Comparison of ENCODE assay signal across 12 cellular contexts in genomic region chr7:121960678-121961461, GRCh38.
DNase-seq lines count a peak whose midpoint lies in the region; ATAC-seq, FAIRE-seq and TF ChIP-seq lines count a peak whose summit lies in the region.
"Had no signal": no experiment of that assay in that cellular context is flagged by ENCODE, and none has a peak within 500 bp of the region (broad histone marks: within the 10 kb centered on the region; RNA-seq: fewer than 3 reads in every experiment).

No MANE protein-coding gene starts in this region.

- CTCF ChIA-PET in activated naive CD4-positive, alpha-beta T cell treated with anti-CD3 and anti-CD28 coated beads, Interleukin-2, amount 10 ng/mL, durations not matched to agents 7 days and 5 days (lab: Charles Lee) = no interaction called here

- H3K9me3 Mint-ChIP-seq in activated naive CD4-positive, alpha-beta T cell treated with anti-CD3 and anti-CD28 coated beads, Interleukin-2, amount 10 ng/mL, durations not matched to agents 7 days and 5 days = peaks cover 4% of the 10 kb centered on the region

- H3K9me3 ChIP-seq in pancreas = no peaks in the 10 kb centered on the region
- H3K9me3 ChIP-seq: neutrophil had no signal

- H3K4me3 Mint-ChIP-seq in activated naive CD4-positive, alpha-beta T cell treated with anti-CD3 and anti-CD28 coated beads, Interleukin-2, amount 10 ng/mL, durations not matched to agents 7 days and 5 days = no peak overlapping the region

- no peak overlapping the region for H3K27ac ChIP-seq in pancreas
- H3K27ac ChIP-seq: neutrophil had no signal

- DNase-seq in AG10803 (ENCODE audit: low read depth) = peak; percentile 83
- DNase-seq in HTR-8/SVneo (ENCODE audit: insufficient read length, low spot score) = peak; percentile 21
- DNase-seq in astrocyte of the hippocampus (ENCODE audit: low read depth, low spot score) = peak; percentile 64
- DNase-seq in kidney glomerular epithelial cell (lab: John Stamatoyannopoulos, UW) = peak; percentile 40
- no peak for DNase-seq in pancreas
- no peak for DNase-seq in activated CD4-positive, alpha-beta T cell treated with anti-CD3 and anti-CD28 coated beads, Interleukin-2, amount 50 U/mL, for 1 hour
- no peak for DNase-seq in activated naive CD4-positive, alpha-beta T cell treated with anti-CD3 and anti-CD28 coated beads, Interleukin-2, amount 10 ng/mL, durations not matched to agents 7 days and 5 days
- no peak for DNase-seq in NCI-H1048 (lab: John Stamatoyannopoulos, UW)
- DNase-seq: DMS79 treated with DMSO at 0.1 percent for 48 hours, NCI-H187 treated with DMSO at 0.1 percent for 48 hours had no signal

- intact Hi-C loops in pancreas (cut with DNase I) = no loop called here

- no peaks in the 10 kb centered on the region for H3K4me1 ChIP-seq in pancreas

- no peaks in the 10 kb centered on the region for H3K4me1 Mint-ChIP-seq in activated naive CD4-positive, alpha-beta T cell treated with anti-CD3 and anti-CD28 coated beads, Interleukin-2, amount 10 ng/mL, durations not matched to agents 7 days and 5 days

- no peak for FAIRE-seq in HTR-8/SVneo (lab: Jason Lieb, UNC)
- no peak for FAIRE-seq in pancreas (lab: Jason Lieb, UNC)

- no peak for ATAC-seq in pancreas
- ATAC-seq: activated naive CD4-positive, alpha-beta T cell treated with anti-CD3 and anti-CD28 coated beads, Interleukin-2, amount 50 U/mL, for 72 hours had no signal

- 56 to 59% methylated on average over 5 of the region's 5 CpGs for WGBS in pancreas, 2 donors

- H3K27me3 Mint-ChIP-seq in activated naive CD4-positive, alpha-beta T cell treated with anti-CD3 and anti-CD28 coated beads, Interleukin-2, amount 10 ng/mL, durations not matched to agents 7 days and 5 days = no peaks in the 10 kb centered on the region

- no peak overlapping the region for H3K27ac Mint-ChIP-seq in activated naive CD4-positive, alpha-beta T cell treated with anti-CD3 and anti-CD28 coated beads, Interleukin-2, amount 10 ng/mL, durations not matched to agents 7 days and 5 days
- H3K27ac Mint-ChIP-seq: activated naive CD4-positive, alpha-beta T cell treated with anti-CD3 and anti-CD28 coated beads, Interleukin-2, amount 50 U/mL, for 72 hours had no signal

- H3K4me3 ChIP-seq in AG10803 (ENCODE audit: low read length) (peak overlapping the region; percentile 10; the same call in 1 of the 2 replicates), pancreas (no peak overlapping the region)

- no peaks in the 10 kb centered on the region for H3K27me3 ChIP-seq in pancreas
- H3K27me3 ChIP-seq: neutrophil had no signal

- TF ChIP-seq CTCF in AG10803 (conservative IDR thresholded peaks at IDR 0.05; ENCODE audit: low read length) (no peak), pancreas (IDR thresholded peaks at IDR 0.05) (no peak)

- H3K36me3 ChIP-seq in pancreas = no peaks in the 10 kb centered on the region
- H3K36me3 ChIP-seq: neutrophil had no signal

- no peaks in the 10 kb centered on the region for H3K36me3 Mint-ChIP-seq in activated naive CD4-positive, alpha-beta T cell treated with anti-CD3 and anti-CD28 coated beads, Interleukin-2, amount 10 ng/mL, durations not matched to agents 7 days and 5 days
- H3K36me3 Mint-ChIP-seq: activated naive CD4-positive, alpha-beta T cell treated with anti-CD3 and anti-CD28 coated beads, Interleukin-2, amount 50 U/mL, for 72 hours had no signal

Comparison
In these comparisons a context has a peak if more than half of its experiments do, and no peak if none do; other contexts are left out.
1. DNase-seq: peak in AG10803 (single experiment), HTR-8/SVneo (single experiment), astrocyte of the hippocampus (single experiment) and kidney glomerular epithelial cell (single experiment); none in pancreas (0 of 6), activated CD4-positive, alpha-beta T cell treated with anti-CD3 and anti-CD28 coated beads, Interleukin-2, amount 50 U/mL, for 1 hour (single experiment), activated naive CD4-positive, alpha-beta T cell treated with anti-CD3 and anti-CD28 coated beads, Interleukin-2, amount 10 ng/mL, durations not matched to agents 7 days and 5 days (single experiment) and NCI-H1048 (single experiment).